In genomic region chr16:67676516-67676915, GRCh38 we compare ENCODE assay signal across 2 cellular contexts.
TF ChIP-seq lines count a peak whose summit lies in the region.

No MANE protein-coding gene starts in this region.

TF ChIP-seq in liver, 16 proteins besides CTCF, POLR2A, EP300 and RAD21:
- no peak for TF ChIP-seq MAX (IDR thresholded peaks at IDR 0.05)
- TF ChIP-seq HNF4A (conservative IDR thresholded peaks at IDR 0.05), result no peak
- TF ChIP-seq TAF1 (conservative IDR thresholded peaks at IDR 0.05), result no peak
- TF ChIP-seq RXRA (IDR thresholded peaks at IDR 0.05), result no peak
- no peak for TF ChIP-seq YY1 (IDR thresholded peaks at IDR 0.05)
- TF ChIP-seq EGR1 (IDR thresholded peaks at IDR 0.05; ENCODE audit: low read depth in 2 of 2), result no peak
- TF ChIP-seq GABPA (IDR thresholded peaks at IDR 0.05 in 1 of 2, conservative IDR thresholded peaks at IDR 0.05 in 1 of 2), result no peak
- TF ChIP-seq FOXA2 (IDR thresholded peaks at IDR 0.05), result no peak
- TF ChIP-seq ATF3 (IDR thresholded peaks at IDR 0.05), result no peak
- no peak for TF ChIP-seq ZBTB33 (IDR thresholded peaks at IDR 0.05)
- TF ChIP-seq REST (IDR thresholded peaks at IDR 0.05), result no peak
- TF ChIP-seq FOXA1 (IDR thresholded peaks at IDR 0.05), result no peak
- no peak for TF ChIP-seq HNF4G (IDR thresholded peaks at IDR 0.05)
- TF ChIP-seq NR2F2 (IDR thresholded peaks at IDR 0.05), result no peak

TF ChIP-seq in HepG2, 621 proteins besides CTCF, POLR2A, EP300 and RAD21:
- TF ChIP-seq ZNF891 (CRISPR knock-in tag; IDR thresholded peaks at IDR 0.05) (no peak), ZNF468 (CRISPR knock-in tag; IDR thresholded peaks at IDR 0.05) (no peak), ZNF530 (CRISPR knock-in tag; IDR thresholded peaks at IDR 0.05; ENCODE audit: low read depth) (no peak), CEBPB (IDR thresholded peaks at IDR 0.05; ENCODE audit: borderline replicate concordance, low read depth, low read length) (no peak), ZNF562 (CRISPR knock-in tag; IDR thresholded peaks at IDR 0.05; ENCODE audit: borderline replicate concordance) (no peak), ZSCAN29 (CRISPR knock-in tag; conservative IDR thresholded peaks at IDR 0.05) (no peak), TBP (CRISPR knock-in tag; IDR thresholded peaks at IDR 0.05) (no peak), ADNP (CRISPR knock-in tag; IDR thresholded peaks at IDR 0.05) (no peak), ZNF234 (CRISPR knock-in tag; conservative IDR thresholded peaks at IDR 0.05) (no peak), ZNF496 (CRISPR knock-in tag; IDR thresholded peaks at IDR 0.05; ENCODE audit: insufficient replicate concordance) (no peak), ZNF329 (CRISPR knock-in tag; IDR thresholded peaks at IDR 0.05; ENCODE audit: low read depth) (no peak), ZNF501 (CRISPR knock-in tag; IDR thresholded peaks at IDR 0.05) (no peak), PAWR (CRISPR knock-in tag; IDR thresholded peaks at IDR 0.05; ENCODE audit: borderline replicate concordance) (no peak), SSRP1 (CRISPR knock-in tag; IDR thresholded peaks at IDR 0.05) (no peak), ZSCAN5A (CRISPR knock-in tag; IDR thresholded peaks at IDR 0.05; ENCODE audit: borderline replicate concordance) (no peak), GFI1 (CRISPR knock-in tag; IDR thresholded peaks at IDR 0.05; ENCODE audit: borderline replicate concordance) (no peak)
